ENCODE assay signal across 29 cellular contexts in the genomic region with DNA sequence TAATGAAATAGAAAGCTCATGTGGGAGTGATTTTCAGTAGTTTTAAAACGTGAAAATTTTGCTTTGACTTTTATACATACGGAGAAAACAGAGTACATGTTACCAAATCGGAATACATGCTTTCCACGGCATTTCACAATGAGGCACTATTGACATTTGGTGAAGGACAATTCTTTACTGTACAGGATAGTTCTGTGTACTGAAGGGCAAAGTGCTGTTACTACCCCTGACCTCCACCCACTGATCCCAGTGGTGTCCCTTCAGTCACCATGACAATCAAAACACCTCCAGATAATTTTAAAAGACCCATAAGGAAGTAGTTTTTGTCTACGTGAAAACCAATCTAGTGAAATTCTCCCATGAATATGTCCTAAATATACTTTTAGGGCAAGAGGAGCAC.
"Had no signal": no experiment of that assay in that cellular context is flagged by ENCODE, and none has a peak within 500 bp of the region (broad histone marks: within the 10 kb centered on the region; RNA-seq: fewer than 3 reads in every experiment).

No MANE protein-coding gene starts in this region.

- H3K4me1 ChIP-seq: adrenal gland, ascending aorta, spleen, suprapubic skin had no signal

- H3K9ac ChIP-seq: parathyroid adenoma had no signal

- H2AFZ ChIP-seq: parathyroid adenoma had no signal

- H3K4me3 ChIP-seq: adrenal gland, ascending aorta, coronary artery, gastroesophageal sphincter, psoas muscle, right atrium auricular region, spleen, suprapubic skin, tibial artery had no signal

- H3K27ac ChIP-seq: adrenal gland, ascending aorta, brain microvascular endothelial cell, coronary artery, gastroesophageal sphincter, parathyroid adenoma, psoas muscle, right atrium auricular region, spleen, suprapubic skin, tibial artery had no signal

- DNase-seq: activated CD4-positive, alpha-beta memory T cell treated with anti-CD3 and anti-CD28 coated beads for 36 hours; activated CD4-positive, alpha-beta T cell treated with anti-CD3 and anti-CD28 coated beads for 48 hours; activated CD8-positive, alpha-beta memory T cell treated with anti-CD3 and anti-CD28 coated beads, Interleukin-2, amount 50 U/mL, for 4 hours; activated effector memory CD4-positive, alpha-beta T cell treated with anti-CD3 and anti-CD28 coated beads, Interleukin-2, amount 50 U/mL, for 16 hours; activated naive CD4-positive, alpha-beta T cell treated with anti-CD3 and anti-CD28 coated beads for 36 hours; activated naive CD8-positive, alpha-beta T cell treated with anti-CD3 and anti-CD28 coated beads for 36 hours; activated T-cell treated with anti-CD3 and anti-CD28 coated beads, Interleukin-2, amount 50 U/mL, for 1 hour; adrenal gland; brain microvascular endothelial cell; effector memory CD8-positive, alpha-beta T cell; erythroblast; head of caudate nucleus; hippocampal formation; left cardiac atrium; mammary epithelial cell; naive thymus-derived CD8-positive, alpha-beta T cell; nucleus accumbens; psoas muscle; spleen; stimulated activated naive CD4-positive, alpha-beta T cell; T-helper 1 cell; tibial artery had no signal

- H3K36me3 ChIP-seq: adrenal gland, ascending aorta, brain microvascular endothelial cell, gastroesophageal sphincter, right atrium auricular region, spleen, suprapubic skin, tibial artery had no signal

- H3K9me3 ChIP-seq: adrenal gland, ascending aorta, gastroesophageal sphincter, psoas muscle, right atrium auricular region, spleen, suprapubic skin, tibial artery had no signal

- FAIRE-seq: keratinocyte had no signal

- H3K27me3 ChIP-seq: adrenal gland, ascending aorta, brain microvascular endothelial cell, gastroesophageal sphincter, right atrium auricular region, spleen, suprapubic skin, tibial artery had no signal

- ATAC-seq: effector memory CD8-positive, alpha-beta T cell; gastroesophageal sphincter; left cardiac atrium; naive thymus-derived CD8-positive, alpha-beta T cell; psoas muscle had no signal

- H3K79me2 ChIP-seq: parathyroid adenoma had no signal
